9 cellular contexts compared by ENCODE assay signal in the genomic region with DNA sequence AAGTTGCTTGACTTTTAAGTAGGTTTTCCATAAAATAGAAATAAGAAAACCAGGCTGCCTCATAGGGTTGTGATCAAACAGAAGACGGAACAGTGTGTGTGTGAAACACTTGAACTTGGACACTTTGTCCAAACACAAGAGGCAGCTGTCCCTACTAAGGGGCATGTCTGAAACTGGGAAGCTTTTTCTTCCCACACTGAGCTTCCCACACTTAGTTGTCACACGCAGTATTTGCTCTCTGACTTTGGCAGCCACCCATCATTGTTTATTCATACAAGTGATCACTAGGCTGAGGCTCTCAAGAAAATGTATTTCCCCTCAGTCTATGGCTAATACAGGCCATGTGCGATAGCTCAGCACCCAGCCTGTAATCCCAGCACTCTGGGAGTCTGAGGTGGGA. TPM values are rescaled to one million over a fixed set of nuclear protein-coding genes. Genes with fewer than 3 reads are reported as not detected.
DNase-seq lines count a peak whose midpoint lies in the region; ATAC-seq, FAIRE-seq and TF ChIP-seq lines count a peak whose summit lies in the region.
"Had no signal": no experiment of that assay in that cellular context is flagged by ENCODE, and none has a peak within 500 bp of the region (broad histone marks: within the 10 kb centered on the region; RNA-seq: fewer than 3 reads in every experiment).

No MANE protein-coding gene starts in this region.

- no peak for TF ChIP-seq CTCF in endothelial cell of umbilical vein (IDR thresholded peaks at IDR 0.05; ENCODE audit: extremely low read depth in 1 of 2, insufficient read depth in 1 of 2, low read depth in 1 of 2, low read length in 2 of 2)

- dilution Hi-C loops in endothelial cell of umbilical vein (cut with MboI; ENCODE audit: extremely low pct_ligation_motif_present, low sequenced_read_pairs), result no loop called here

- intact Hi-C loops in Right ventricle myocardium inferior (cut with DNase I), result loop anchor here (2.0 kb wide), 1 partner anchor 33 kb away; no protein-coding TSS in a partner anchor
- intact Hi-C loops in cardiac septum (cut with DNase I), result loop anchor here (1.0 to 5.0 kb wide), 3 partner anchors 21 to 445 kb away; partner anchors contain the start of gene HIPK3
- intact Hi-C loops in endothelial cell of umbilical vein (cut with micrococcal nuclease), result loop anchor here (1.0 to 5.0 kb wide), 7 partner anchors 10 to 810 kb away; partner anchors contain the start of genes CAPRIN1 and QSER1

- peak; percentile 31 for ATAC-seq in Right ventricle myocardium inferior

- H3K4me1 ChIP-seq in endothelial cell of umbilical vein (ENCODE audit: control insufficient read depth, extremely low read depth, insufficient read depth, low read length) (peaks cover 62% of the 10 kb centered on the region), mucosa of rectum (ENCODE audit: control insufficient read depth in 2 of 2, insufficient read depth in 2 of 2, low read length in 2 of 2) (peaks cover 32 to 45% of the 10 kb centered on the region in 2 donors)

- DNase-seq in Right ventricle myocardium inferior (ENCODE audit: missing footprints) (no peak), cardiac septum (ENCODE audit: low spot score) (no peak), endothelial cell of umbilical vein (ENCODE audit: low read depth, low spot score) (peak; percentile 96), NCI-H82 treated with DMSO at 0.1 percent for 48 hours (lab: John Stamatoyannopoulos, UW; ENCODE audit: unreplicated experiment) (no peak), SHP77 treated with DMSO at 0.1 percent for 48 hours (lab: John Stamatoyannopoulos, UW) (no peak), NOMO-1 treated with DMSO at 0.1 percent for 48 hours (lab: John Stamatoyannopoulos, UW; ENCODE audit: unreplicated experiment) (no peak)
- DNase-seq in stimulated activated CD4-positive, alpha-beta T cell treated with anti-CD3 and anti-CD28 coated beads, Interleukin-12 subunit alpha, Interleukin-12 subunit beta, amount 100 ng/mL, for 4 hours, result no peak

- H3K4me2 ChIP-seq in endothelial cell of umbilical vein (ENCODE audit: insufficient read depth, low read length), result peak overlapping the region; percentile 57

- H3K9me3 ChIP-seq in endothelial cell of umbilical vein (replicated peaks; ENCODE audit: control insufficient read depth, insufficient read depth, low read length), result no peaks in the 10 kb centered on the region
- no peaks in the 10 kb centered on the region for H3K9me3 ChIP-seq in mucosa of rectum (ENCODE audit: control insufficient read depth in 2 of 2, low read length in 2 of 2)

- H3K79me2 ChIP-seq in endothelial cell of umbilical vein (ENCODE audit: control insufficient read depth, insufficient read depth, low read length), result peaks cover 14% of the 10 kb centered on the region

- BruUV-seq in endothelial cell of umbilical vein (replicated peaks; lab: Mats Ljungman, UMichigan), result no TSS peak

- no peaks in the 10 kb centered on the region for H3K9me1 ChIP-seq in endothelial cell of umbilical vein (replicated peaks; ENCODE audit: control insufficient read depth, extremely low read depth, insufficient read depth, low read length)

- H3K36me3 ChIP-seq in endothelial cell of umbilical vein (ENCODE audit: control insufficient read depth in 2 of 2, extremely low read depth in 1 of 2, insufficient read depth in 2 of 2, low read length in 2 of 2), result peaks cover 5 to 8% of the 10 kb centered on the region in 2 experiments
- peaks cover 0 to 4% of the 10 kb centered on the region in 2 donors for H3K36me3 ChIP-seq in mucosa of rectum (ENCODE audit: control insufficient read depth in 2 of 2, insufficient read depth in 2 of 2, low read length in 2 of 2)

- no peak overlapping the region for H2AFZ ChIP-seq in endothelial cell of umbilical vein (ENCODE audit: low read depth, low read length)

- TF ChIP-seq POLR2A in endothelial cell of umbilical vein (IDR thresholded peaks at IDR 0.05; ENCODE audit: low read depth, low read length), result peak; percentile 54

- peak overlapping the region in 1 of 3 experiments; percentile 8 for H3K4me3 ChIP-seq in endothelial cell of umbilical vein (replicated peaks in 1 of 3; ENCODE audit: insufficient read depth in 1 of 3, low read depth in 1 of 3, low read length in 3 of 3)
- H3K4me3 ChIP-seq in mucosa of rectum (ENCODE audit: low read length in 2 of 2), result no peak overlapping the region

- H3K27ac ChIP-seq in endothelial cell of umbilical vein (ENCODE audit: insufficient read depth, low read depth, low read length), result peak overlapping the region; percentile 89
- H3K27ac ChIP-seq in mucosa of rectum (ENCODE audit: low read depth in 2 of 2, low read length in 2 of 2), result peak overlapping the region; percentile 76 to 90

- FAIRE-seq in endothelial cell of umbilical vein (lab: Jason Lieb, UNC), result peak; percentile 76

- CTCF ChIA-PET in endothelial cell of umbilical vein (lab: Charles Lee), result interaction anchor here (0.9 to 6.0 kb wide), 9 partner anchors 11 to 540 kb away, joined by 3 to 68 read pairs (median 5); partner anchors contain the start of gene CSTF3

- peak overlapping the region; percentile 73 for H3K9ac ChIP-seq in endothelial cell of umbilical vein (replicated peaks; ENCODE audit: extremely low read depth, insufficient read depth, low read length)
- H3K9ac ChIP-seq in mucosa of rectum (ENCODE audit: low read depth in 1 of 2, low read length in 2 of 2), result peak overlapping the region; percentile 76 to 78

- H4K20me1 ChIP-seq in endothelial cell of umbilical vein (replicated peaks; ENCODE audit: control insufficient read depth, extremely low read depth, insufficient read depth, low read length), result no peaks in the 10 kb centered on the region

- no peaks in the 10 kb centered on the region for H3K27me3 ChIP-seq in endothelial cell of umbilical vein (ENCODE audit: control insufficient read depth in 2 of 2, insufficient read depth in 2 of 2, low read length in 2 of 2)
- no peaks in the 10 kb centered on the region for H3K27me3 ChIP-seq in mucosa of rectum (ENCODE audit: control insufficient read depth in 2 of 2, insufficient read depth in 2 of 2, low read length in 2 of 2)

- POLR2A ChIA-PET in endothelial cell of umbilical vein (lab: Charles Lee), result interaction anchor here (0.6 to 4.4 kb wide), 6 partner anchors 11 to 76 kb away, joined by 3 to 73 read pairs (median 6); partner anchors contain the start of gene CD59

TF ChIP-seq in endothelial cell of umbilical vein, 7 proteins besides CTCF, POLR2A, EP300 and RAD21:
- TF ChIP-seq EZH2 (IDR thresholded peaks at IDR 0.05; ENCODE audit: borderline replicate concordance, low read depth, low read length, severe bottlenecking) (no peak), MAX (IDR thresholded peaks at IDR 0.05; ENCODE audit: insufficient read depth, insufficient read length) (no peak), FOS (IDR thresholded peaks at IDR 0.05; ENCODE audit: borderline replicate concordance, insufficient read depth, low read length) (no peak), JUN (IDR thresholded peaks at IDR 0.05; ENCODE audit: borderline replicate concordance, insufficient read depth, insufficient read length, low read depth) (no peak), GATA2 (IDR thresholded peaks at IDR 0.05; ENCODE audit: insufficient read depth, insufficient read length, low read depth, low read length) (no peak), MYC (IDR thresholded peaks at IDR 0.05; ENCODE audit: low read depth, low read length) (no peak), POLR2AphosphoS5 (IDR thresholded peaks at IDR 0.05; ENCODE audit: insufficient read depth, low read depth, low read length) (no peak)

RNA-seq across cellular contexts. Expression of gene C11orf91, which starts 1.2 kb away (rescaled TPM):
- total RNA-seq in Right ventricle myocardium inferior, result not detected
- 1.4 TPM for total RNA-seq in cardiac septum
- total RNA-seq in endothelial cell of umbilical vein, result 1.4 and 2.1 TPM in 2 replicates
- polyA plus RNA-seq in endothelial cell of umbilical vein, result 0.21 and 0.94 TPM in 2 replicates
- polyA plus RNA-seq in endothelial cell of umbilical vein (2011; cell fraction: cytosol; rRNA removed), result 0.12 TPM in 1 of 2 replicates, not detected in the other
- polyA plus RNA-seq in endothelial cell of umbilical vein (2011; cell fraction: nucleus; rRNA removed), result 0.36 and 0.84 TPM in 2 replicates
- polyA plus RNA-seq in endothelial cell of umbilical vein (2012), result 0.48 and 0.59 TPM in 2 replicates
- polyA minus RNA-seq in endothelial cell of umbilical vein, result not detected in 2 replicates
- not detected for polyA minus RNA-seq in endothelial cell of umbilical vein (2011; cell fraction: cytosol; rRNA and poly(A)+ RNA removed)
- polyA minus RNA-seq in endothelial cell of umbilical vein (2011; cell fraction: nucleus; rRNA and poly(A)+ RNA removed), result 2.5 and 9.7 TPM in 2 replicates
- polyA plus RNA-seq: CD14-positive monocyte had no signal

RNA-seq across cellular contexts. Expression of gene CD59, which starts 34.4 kb away (rescaled TPM):
- total RNA-seq in Right ventricle myocardium inferior, result 817 TPM
- total RNA-seq in cardiac septum, result 932 TPM
- 1,084 and 1,141 TPM in 2 replicates for total RNA-seq in endothelial cell of umbilical vein
- 898 and 992 TPM in 2 replicates for polyA plus RNA-seq in endothelial cell of umbilical vein
- polyA plus RNA-seq in endothelial cell of umbilical vein (2011; cell fraction: cytosol; rRNA removed), result 1,189 and 1,210 TPM in 2 replicates
- 468 and 574 TPM in 2 replicates for polyA plus RNA-seq in endothelial cell of umbilical vein (2011; cell fraction: nucleus; rRNA removed)
- 1,678 and 2,079 TPM in 2 replicates for polyA plus RNA-seq in endothelial cell of umbilical vein (2012)
- polyA minus RNA-seq in endothelial cell of umbilical vein, result 1,358 and 1,650 TPM in 2 replicates
- 111 TPM for polyA minus RNA-seq in endothelial cell of umbilical vein (2011; cell fraction: cytosol; rRNA and poly(A)+ RNA removed)
- 286 and 554 TPM in 2 replicates for polyA minus RNA-seq in endothelial cell of umbilical vein (2011; cell fraction: nucleus; rRNA and poly(A)+ RNA removed)
